ENCODE assay signal across 19 cellular contexts in genomic region chr6:31422587-31422986, GRCh38. TPM values are rescaled to one million over a fixed set of nuclear protein-coding genes. Genes with fewer than 3 reads are reported as not detected.
DNase-seq lines count a peak whose midpoint lies in the region; ATAC-seq, FAIRE-seq and TF ChIP-seq lines count a peak whose summit lies in the region.
"Had no signal": no experiment of that assay in that cellular context is flagged by ENCODE, and none has a peak within 500 bp of the region (broad histone marks: within the 10 kb centered on the region; RNA-seq: fewer than 3 reads in every experiment).

No MANE protein-coding gene starts in this region.

- H3K9ac ChIP-seq in K562 (ENCODE audit: insufficient read depth in 1 of 2, low read depth in 2 of 2, low read length in 2 of 2), result no peak overlapping the region

- no peak overlapping the region for H3K4me3 ChIP-seq in AG10803 (ENCODE audit: low read length)
- peak overlapping the region; percentile 52; the same call in 1 of the 2 replicates for H3K4me3 ChIP-seq in DOHH2 (ENCODE audit: low read length)
- H3K4me3 ChIP-seq in K562, result no peak overlapping the region
- no peak overlapping the region for H3K4me3 ChIP-seq in OCI-LY7 (ENCODE audit: low read depth, low read length, poor library complexity, severe bottlenecking)

- ATAC-seq in K562 (no peak), left colon (peak; percentile 13), GM18858 (IDR thresholded peaks at IDR 0.05; ENCODE audit: unreplicated experiment) (no peak)

- no peak for TF ChIP-seq CTCF in AG10803 (conservative IDR thresholded peaks at IDR 0.05; ENCODE audit: low read length)
- no peak for TF ChIP-seq CTCF in DOHH2 (IDR thresholded peaks at IDR 0.05; ENCODE audit: low read depth, low read length, poor library complexity, severe bottlenecking)
- TF ChIP-seq CTCF in K562 (IDR thresholded peaks at IDR 0.05 in 2 of 3, conservative IDR thresholded peaks at IDR 0.05 in 1 of 3; ENCODE audit: insufficient read depth in 2 of 3, low read depth in 1 of 3, low read length in 3 of 3), result no peak
- no peak for TF ChIP-seq CTCF in OCI-LY7 (conservative IDR thresholded peaks at IDR 0.05; ENCODE audit: low read length)

- H3K27me3 ChIP-seq in DOHH2 (ENCODE audit: control insufficient read depth, low read length), result no peaks in the 10 kb centered on the region
- peaks cover 0 to 14% of the 10 kb centered on the region in 2 experiments; a peak in 2 of 5 replicates for H3K27me3 ChIP-seq in K562 (ENCODE audit: control insufficient read depth in 2 of 2, insufficient read depth in 2 of 2, low read length in 2 of 2)

- H3K4me1 ChIP-seq in DOHH2 (ENCODE audit: control insufficient read depth, low read length) (peaks cover 37% of the 10 kb centered on the region), K562 (replicated peaks in 1 of 2; ENCODE audit: control insufficient read depth in 2 of 2, insufficient read depth in 2 of 2, low read length in 2 of 2) (peaks cover 0 to 5% of the 10 kb centered on the region in 2 experiments; a peak in 3 of 5 replicates), OCI-LY7 (ENCODE audit: insufficient read depth, low read length, poor library complexity, severe bottlenecking) (peaks cover 12% of the 10 kb centered on the region)
- H3K4me1 ChIP-seq: Caco-2 had no signal

- H3K9me3 ChIP-seq in DOHH2 (ENCODE audit: control insufficient read depth, insufficient read depth, low read length) (peaks cover 3% of the 10 kb centered on the region; the same call in 1 of the 2 replicates), K562 (replicated peaks; ENCODE audit: control insufficient read depth, insufficient read depth, low read depth, low read length) (no peaks in the 10 kb centered on the region), OCI-LY7 (ENCODE audit: low read length) (no peaks in the 10 kb centered on the region; the same call in 1 of the 2 replicates)
- H3K9me3 ChIP-seq: Caco-2 had no signal

- H3K79me2 ChIP-seq in DOHH2 (ENCODE audit: control insufficient read depth, low read length) (no peaks in the 10 kb centered on the region), K562 (ENCODE audit: control insufficient read depth, insufficient read depth, low read length) (no peaks in the 10 kb centered on the region), OCI-LY7 (ENCODE audit: insufficient read depth, low read depth, low read length) (no peaks in the 10 kb centered on the region)

- intact Hi-C loops in K562 (cut with micrococcal nuclease) (no loop called here), left colon (cut with DNase I, micrococcal nuclease) (no loop called here), OCI-LY7 (cut with micrococcal nuclease; ENCODE audit: unreplicated experiment) (loop anchor here (2.0 kb wide), 1 partner anchor 18 kb away; no protein-coding TSS in a partner anchor)

- peaks cover 19% of the 10 kb centered on the region for H3F3A ChIP-seq in DOHH2 (ENCODE audit: control insufficient read depth, insufficient read depth)

- BruUV-seq in K562 (replicated peaks; lab: Mats Ljungman, UMichigan) (no TSS peak), OCI-LY7 (replicated peaks; lab: Mats Ljungman, UMichigan) (no TSS peak)

- no peak for TF ChIP-seq RAD21 in K562 (CRISPR knock-in tag; conservative IDR thresholded peaks at IDR 0.05 in 1 of 2, IDR thresholded peaks at IDR 0.05 in 1 of 2)

- CTCF ChIA-PET in K562 (lab: Yijun Ruan, JAX; ENCODE audit: low intra/inter-chr PET ratio), result no interaction called here
- CTCF ChIA-PET in OCI-LY7 (lab: Charles Lee; ENCODE audit: unreplicated experiment), result no interaction called here

- H3K9me2 ChIP-seq in DOHH2 (replicated peaks; ENCODE audit: control insufficient read depth, low read length) (no peaks in the 10 kb centered on the region), OCI-LY7 (ENCODE audit: insufficient read depth, low read length) (no peaks in the 10 kb centered on the region)

- FAIRE-seq in K562 (lab: Jason Lieb, UNC), result no peak
- FAIRE-seq: A204.1, D721Med, GM19239, H1 had no signal

- POLR2A ChIA-PET in K562 (lab: Yijun Ruan, JAX), result no interaction called here
- POLR2A ChIA-PET in OCI-LY7 (lab: Charles Lee), result no interaction called here

- 25% methylated on average over 3 of the region's 3 CpGs for WGBS in K562 (ENCODE audit: insufficient coverage, low coverage, missing lambda C conversion rate)

- no peak for TF ChIP-seq EP300 in K562 (IDR thresholded peaks at IDR 0.05; ENCODE audit: low read length)

- no peaks in the 10 kb centered on the region for H4K20me1 ChIP-seq in DOHH2 (ENCODE audit: control insufficient read depth, insufficient read depth, low read depth, low read length)
- H4K20me1 ChIP-seq in K562 (replicated peaks; ENCODE audit: control insufficient read depth, insufficient read depth, low read length), result no peaks in the 10 kb centered on the region
- H4K20me1 ChIP-seq in OCI-LY7 (ENCODE audit: insufficient read depth, low read length), result no peaks in the 10 kb centered on the region

- DNase-seq in AG10803 (ENCODE audit: low read depth) (peak; percentile 7), K562 (ENCODE audit: extremely low read depth in 1 of 4, low spot score in 3 of 4) (no peak), left colon (no peak), NCI-H187 (lab: John Stamatoyannopoulos, UW) (no peak), OCI-LY7 (ENCODE audit: low spot score) (no peak)
- DNase-seq: ACHN; AML-193; Caco-2; CD4-positive, alpha-beta T cell; DMS79; GF-D8; H9 had no signal

- TF ChIP-seq POLR2A in K562 (conservative IDR thresholded peaks at IDR 0.05), result no peak

- no peak overlapping the region for H3K27ac ChIP-seq in DOHH2 (ENCODE audit: low read depth, low read length)
- no peak overlapping the region for H3K27ac ChIP-seq in K562 (ENCODE audit: extremely low read depth, low read depth, low read length)
- H3K27ac ChIP-seq in OCI-LY7 (ENCODE audit: low read depth, low read length, poor library complexity, severe bottlenecking), result no peak overlapping the region
- H3K27ac ChIP-seq: C4-2B had no signal

- H2AFZ ChIP-seq in K562 (ENCODE audit: low read depth, low read length) (no peak overlapping the region), OCI-LY7 (ENCODE audit: low read length) (no peak overlapping the region)

- in situ Hi-C loops in K562 (cut with MboI), result no loop called here

- no peaks in the 10 kb centered on the region for H3K36me3 ChIP-seq in DOHH2 (ENCODE audit: control insufficient read depth, low read length)
- no peaks in the 10 kb centered on the region for H3K36me3 ChIP-seq in K562 (ENCODE audit: control insufficient read depth, insufficient read depth, low read length)
- 0 out of 2 replicates have a peak, but pooled peaks cover under 1% of the 10 kb centered on the region for H3K36me3 ChIP-seq in OCI-LY7 (ENCODE audit: insufficient read depth, low read length)

- H3K4me2 ChIP-seq in DOHH2 (ENCODE audit: low read length) (peak overlapping the region; percentile 61), K562 (ENCODE audit: insufficient read depth, low read length) (no peak overlapping the region), OCI-LY7 (ENCODE audit: low read length) (no peak overlapping the region)

- no peaks in the 10 kb centered on the region for H3K9me1 ChIP-seq in K562 (ENCODE audit: control insufficient read depth, insufficient read depth, low read length)

TF ChIP-seq in K562, 482 proteins besides CTCF, POLR2A, EP300 and RAD21:
- no peak for TF ChIP-seq TRIM28 (IDR thresholded peaks at IDR 0.05)
- peak; percentile 25; the same call in 1 of the 2 replicates for TF ChIP-seq C11orf30 (IDR thresholded peaks at IDR 0.05; ENCODE audit: low read depth)
- no peak for TF ChIP-seq RBM22 (IDR thresholded peaks at IDR 0.05; ENCODE audit: low read depth, low read length, poor library complexity, severe bottlenecking)
- peak; percentile 66 for TF ChIP-seq ZNF316 (IDR thresholded peaks at IDR 0.05)
- TF ChIP-seq ELF1 (tag; IDR thresholded peaks at IDR 0.05), result no peak
- TF ChIP-seq ESRRA (IDR thresholded peaks at IDR 0.05; ENCODE audit: borderline replicate concordance, low read depth), result peak; percentile 84

RNA-seq across cellular contexts. Expression of gene MICA, which starts 19.2 kb away (rescaled TPM):
- 35.0 and 75.6 TPM in 2 replicates for total RNA-seq in K562 (2011; cell fraction: chromatin; rRNA removed; ENCODE audit: low replicate concordance)
- total RNA-seq in K562 (2011; cell fraction: nucleolus; rRNA removed), result 77.2 and 77.4 TPM in 2 replicates
- total RNA-seq in K562 (2011; cell fraction: nucleoplasm; rRNA removed), result 59.2 and 67.5 TPM in 2 replicates
- total RNA-seq in K562 (2014; rRNA removed) (22.0 and 25.4 TPM in 2 replicates), K562 (2014; rRNA removed; fragmentation: Illumina TruSeq; extraction: Trizol) (13.6 and 16.1 TPM in 2 replicates), K562 (2015; rRNA removed; fragmentation: Illumina TruSeq; extraction: Trizol) (16.1 and 16.7 TPM in 2 replicates), K562 (2021) (11.4 and 11.8 TPM in 2 replicates), left colon (10 to 100 TPM; 18.5 to 23.7 TPM), OCI-LY7 (2022) (8.3 and 9.9 TPM in 2 replicates)
- polyA plus RNA-seq in K562 (2011; rRNA removed) (24.6 and 32.7 TPM in 2 replicates), K562 (2014; fragmentation: Illumina TruSeq; extraction: Trizol) (19.5 and 19.6 TPM in 2 replicates), K562 (2014; fragmentation: Nextera tagmentation; extraction: Ambion mirVana) (10 to 100 TPM; 13.5 to 18.0 TPM), K562 (2014; rRNA removed) (15.3 and 20.2 TPM in 2 replicates)
- 27.7 and 40.0 TPM in 2 replicates for polyA plus RNA-seq in K562 (2011; cell fraction: cytosol; rRNA removed)
- 50.2 and 51.7 TPM in 2 replicates for polyA plus RNA-seq in K562 (2011; cell fraction: nucleus; rRNA removed)
- 14.4 and 20.5 TPM in 2 replicates for polyA plus RNA-seq in K562 (2012)
- polyA minus RNA-seq in K562 (2011; rRNA and poly(A)+ RNA removed), result 26.3 and 28.2 TPM in 2 replicates
- polyA minus RNA-seq in K562 (2011; cell fraction: cytosol; rRNA and poly(A)+ RNA removed), result 12.5 and 16.1 TPM in 2 replicates
- 8.2 and 14.7 TPM in 2 replicates for polyA minus RNA-seq in K562 (2011; cell fraction: nucleus; rRNA and poly(A)+ RNA removed)
- 11.9 and 15.3 TPM in 2 replicates for total RNA-seq in OCI-LY7 (2014; rRNA removed; shearing (Covaris generic))
